Comparison of ENCODE assay signal across 10 cellular contexts in genomic region chr14:67999693-68000384, GRCh38.
DNase-seq lines count a peak whose midpoint lies in the region; ATAC-seq, FAIRE-seq and TF ChIP-seq lines count a peak whose summit lies in the region.
"Had no signal": no experiment of that assay in that cellular context is flagged by ENCODE, and none has a peak within 500 bp of the region (broad histone marks: within the 10 kb centered on the region; RNA-seq: fewer than 3 reads in every experiment).

No MANE protein-coding gene starts in this region.

- H3K36me3 ChIP-seq in kidney epithelial cell (ENCODE audit: control insufficient read depth, insufficient read depth, low read length), result no peaks in the 10 kb centered on the region

- DNase-seq in HS-5 (ENCODE audit: low read depth), result peak; percentile 50
- peak; percentile 81 for DNase-seq in astrocyte of the spinal cord (ENCODE audit: low read depth, low spot score)
- DNase-seq in kidney epithelial cell (ENCODE audit: low read depth), result peak; percentile 82
- DNase-seq in urothelium cell line (ENCODE audit: low spot score), result peak; percentile 67
- no peak for DNase-seq in NCI-H2227 (lab: John Stamatoyannopoulos, UW; ENCODE audit: unreplicated experiment)
- DNase-seq in stimulated activated CD8-positive, alpha-beta memory T cell treated with anti-CD3 and anti-CD28 coated beads, Interleukin-4, amount 100 ng/mL, for 48 hours, result no peak
- DNase-seq: activated CD4-positive, alpha-beta T cell treated with anti-CD3 and anti-CD28 coated beads, Interleukin-2, amount 50 U/mL, for 48 hours; NCI-H345; stimulated activated naive B cell treated with anti-CD40 and anti-IgM and Interleukin-4, amounts not matched to agents 10 μg/mL and 1 μg/mL and 100 μg/mL, for 72 hours had no signal

- H3K4me3 ChIP-seq in astrocyte of the spinal cord (ENCODE audit: low read depth, low read length) (no peak overlapping the region), kidney epithelial cell (ENCODE audit: low read depth, low read length) (no peak overlapping the region)

- in situ Hi-C loops in astrocyte of the spinal cord (cut with HindIII; ENCODE audit: low sequenced_read_pairs), result no loop called here

- ATAC-seq in HG02798 (IDR thresholded peaks at IDR 0.05; ENCODE audit: poor library complexity, unreplicated experiment), result no peak
- ATAC-seq: stimulated activated naive B cell treated with anti-CD40 and anti-IgM and Interleukin-4, amounts not matched to agents 10 μg/mL and 1 μg/mL and 100 μg/mL, for 72 hours had no signal

- no peaks in the 10 kb centered on the region for H3K27me3 ChIP-seq in kidney epithelial cell (ENCODE audit: control insufficient read depth, insufficient read depth, low read length)

- TF ChIP-seq CTCF in astrocyte of the spinal cord (IDR thresholded peaks at IDR 0.05; ENCODE audit: low read depth, low read length) (no peak), kidney epithelial cell (IDR thresholded peaks at IDR 0.05; ENCODE audit: insufficient read depth, low read length, poor library complexity, severe bottlenecking) (no peak)

- FAIRE-seq in urothelium cell line (lab: Jason Lieb, UNC), result peak; percentile 81

Comparison
In these comparisons a context has a peak if more than half of its experiments do, and no peak if none do; other contexts are left out.
1. DNase-seq: peak in HS-5 (single experiment), astrocyte of the spinal cord (single experiment), kidney epithelial cell (single experiment) and urothelium cell line (single experiment); none in NCI-H2227 (single experiment) and stimulated activated CD8-positive, alpha-beta memory T cell treated with anti-CD3 and anti-CD28 coated beads, Interleukin-4, amount 100 ng/mL, for 48 hours (single experiment).